25 cellular contexts compared by ENCODE assay signal in the genomic region with DNA sequence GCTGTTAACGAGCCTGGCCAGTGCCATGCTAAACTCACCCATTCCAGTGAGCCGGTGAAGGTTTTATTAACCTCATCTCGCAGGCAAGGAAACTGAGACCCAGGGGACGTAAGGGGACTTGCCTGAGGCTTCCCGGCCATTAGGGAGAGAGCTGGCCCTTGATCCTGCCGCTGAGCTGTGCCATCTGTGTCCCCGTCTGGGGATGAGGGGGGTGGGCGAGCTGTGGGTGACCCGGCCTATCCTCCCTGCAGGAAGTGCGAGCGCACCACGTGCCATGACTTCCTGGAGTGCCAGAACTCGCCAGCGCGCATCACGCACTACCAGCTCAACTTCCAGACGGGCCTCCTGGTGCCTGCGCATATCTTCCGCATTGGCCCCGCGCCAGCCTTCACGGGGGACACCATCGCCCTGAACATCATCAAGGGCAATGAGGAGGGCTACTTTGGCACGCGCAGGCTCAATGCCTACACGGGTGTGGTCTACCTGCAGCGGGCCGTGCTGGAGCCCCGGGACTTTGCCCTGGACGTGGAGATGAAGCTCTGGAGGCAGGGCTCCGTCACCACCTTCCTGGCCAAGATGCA.
DNase-seq lines count a peak whose midpoint lies in the region; ATAC-seq, FAIRE-seq and TF ChIP-seq lines count a peak whose summit lies in the region.
"Had no signal": no experiment of that assay in that cellular context is flagged by ENCODE, and none has a peak within 500 bp of the region (broad histone marks: within the 10 kb centered on the region; RNA-seq: fewer than 3 reads in every experiment).

No MANE protein-coding gene starts in this region.

- peak; percentile 25 for DNase-seq in NCI-H2029 (lab: John Stamatoyannopoulos, UW)
- no peak for DNase-seq in NCI-H2029 treated with DMSO at 0.1 percent for 48 hours (lab: John Stamatoyannopoulos, UW)
- DNase-seq in right cardiac atrium = peak in 2 of 3 donors; percentile 69 to 75
- DNase-seq in right atrium auricular region (ENCODE audit: low spot score) = no peak
- DNase-seq in K562 (ENCODE audit: extremely low read depth in 1 of 4, low spot score in 3 of 4) = no peak
- DNase-seq in activated CD4-positive, alpha-beta T cell treated with anti-CD3 and anti-CD28 coated beads for 4 hours = no peak
- DNase-seq: CD4-positive, CD25-positive, alpha-beta regulatory T cell; GDM1; KBM-7; MM.1S; NCI-H1048; NCI-H1417 treated with DMSO at 0.1 percent for 48 hours; NCI-H187; NCI-H226; NCI-H526 treated with DMSO at 0.1 percent for 48 hours; Right ventricle myocardium superior; SW 1271; T-helper 17 cell had no signal

- H3K9me1 ChIP-seq in K562 (ENCODE audit: control insufficient read depth, insufficient read depth, low read length) = no peaks in the 10 kb centered on the region

- intact Hi-C loops in right cardiac atrium (cut with DNase I) = no loop called here
- intact Hi-C loops in K562 (cut with micrococcal nuclease) = no loop called here

- POLR2A ChIA-PET in K562 (lab: Yijun Ruan, JAX) = interaction anchor here (0.6 to 0.8 kb wide), 3 partner anchors 10 to 178 kb away, joined by 3 read pairs; no protein-coding TSS in a partner anchor

- FAIRE-seq in K562 (lab: Jason Lieb, UNC) = no peak
- FAIRE-seq: A204.1, GM18507, H1, HepG2 had no signal

- no peak overlapping the region for H3K9ac ChIP-seq in K562 (ENCODE audit: insufficient read depth in 1 of 2, low read depth in 2 of 2, low read length in 2 of 2)

- H3K36me3 ChIP-seq in right atrium auricular region (peaks cover 4% of the 10 kb centered on the region), K562 (ENCODE audit: control insufficient read depth, insufficient read depth, low read length) (no peaks in the 10 kb centered on the region)

- H3K27ac ChIP-seq in right cardiac atrium (ENCODE audit: low read length) (no peak overlapping the region), right atrium auricular region (no peak overlapping the region), K562 (ENCODE audit: extremely low read depth, low read depth, low read length) (no peak overlapping the region)
- H3K27ac ChIP-seq: HL-60 had no signal

- H2AFZ ChIP-seq in K562 (ENCODE audit: low read depth, low read length) = no peak overlapping the region

- TF ChIP-seq CTCF in right atrium auricular region (IDR thresholded peaks at IDR 0.05) (no peak), K562 (IDR thresholded peaks at IDR 0.05 in 2 of 3, conservative IDR thresholded peaks at IDR 0.05 in 1 of 3; ENCODE audit: insufficient read depth in 2 of 3, low read depth in 1 of 3, low read length in 3 of 3) (no peak)

- H3K4me2 ChIP-seq in K562 (ENCODE audit: insufficient read depth, low read length) = no peak overlapping the region

- CTCF ChIA-PET in K562 (lab: Yijun Ruan, JAX; ENCODE audit: low intra/inter-chr PET ratio) = interaction anchor here (0.6 kb wide), 1 partner anchor 141 kb away, joined by 4 read pairs; no protein-coding TSS in a partner anchor

- peaks cover 24% of the 10 kb centered on the region for H4K20me1 ChIP-seq in K562 (replicated peaks; ENCODE audit: control insufficient read depth, insufficient read depth, low read length)

- ATAC-seq in right cardiac atrium (no peak), K562 (no peak), GM21529 (IDR thresholded peaks at IDR 0.05; ENCODE audit: unreplicated experiment) (no peak)
- ATAC-seq: HCT116, HepG2, T-helper 17 cell had no signal

- TF ChIP-seq EP300 in K562 (IDR thresholded peaks at IDR 0.05; ENCODE audit: low read length) = no peak

- in situ Hi-C loops in K562 (cut with MboI) = no loop called here

- no peaks in the 10 kb centered on the region for H3K27me3 ChIP-seq in right cardiac atrium (ENCODE audit: control insufficient read depth, insufficient read depth)
- no peaks in the 10 kb centered on the region for H3K27me3 ChIP-seq in right atrium auricular region
- peaks cover 66 to 98% of the 10 kb centered on the region in 2 experiments for H3K27me3 ChIP-seq in K562 (ENCODE audit: control insufficient read depth in 2 of 2, insufficient read depth in 2 of 2, low read length in 2 of 2)

- H3K4me1 ChIP-seq in right cardiac atrium (ENCODE audit: control insufficient read depth, insufficient read depth, low read length) (no peaks in the 10 kb centered on the region), right atrium auricular region (no peaks in the 10 kb centered on the region), K562 (replicated peaks in 1 of 2; ENCODE audit: control insufficient read depth in 2 of 2, insufficient read depth in 2 of 2, low read length in 2 of 2) (peaks cover 0 to 19% of the 10 kb centered on the region in 2 experiments; a peak in 1 of 5 replicates)

- no peaks in the 10 kb centered on the region for H3K79me2 ChIP-seq in K562 (ENCODE audit: control insufficient read depth, insufficient read depth, low read length)

- H3K4me3 ChIP-seq in right cardiac atrium (ENCODE audit: low read length) (no peak overlapping the region), right atrium auricular region (no peak overlapping the region), K562 (no peak overlapping the region)

- 75% methylated on average over 31 of the region's 31 CpGs for WGBS in right cardiac atrium
- 19% methylated on average over 31 of the region's 31 CpGs for WGBS in K562 (ENCODE audit: insufficient coverage, low coverage, missing lambda C conversion rate)

- TF ChIP-seq POLR2A in K562 (conservative IDR thresholded peaks at IDR 0.05) = no peak

- no peaks in the 10 kb centered on the region for H3K9me3 ChIP-seq in right cardiac atrium (ENCODE audit: control insufficient read depth, low read length)
- H3K9me3 ChIP-seq in right atrium auricular region = no peaks in the 10 kb centered on the region
- no peaks in the 10 kb centered on the region for H3K9me3 ChIP-seq in K562 (replicated peaks; ENCODE audit: control insufficient read depth, insufficient read depth, low read depth, low read length)

- no peak for TF ChIP-seq RAD21 in K562 (CRISPR knock-in tag; conservative IDR thresholded peaks at IDR 0.05 in 1 of 2, IDR thresholded peaks at IDR 0.05 in 1 of 2)

- BruUV-seq in K562 (replicated peaks; lab: Mats Ljungman, UMichigan) = no TSS peak

TF ChIP-seq in K562, 482 proteins besides CTCF, POLR2A, EP300 and RAD21:
- TF ChIP-seq CBFB (CRISPR knock-in tag; IDR thresholded peaks at IDR 0.05) (0 out of 2 replicates have a peak, but pooled peaks have one; percentile 23), NRF1 (conservative IDR thresholded peaks at IDR 0.05 in 1 of 2, IDR thresholded peaks at IDR 0.05 in 1 of 2) (0 out of 4 replicates have a peak, but pooled peaks of 1 of the 2 experiments have one; percentile 16), NR3C1 (CRISPR knock-in tag; IDR thresholded peaks at IDR 0.05) (no peak), NFIC (IDR thresholded peaks at IDR 0.05) (peak; percentile 56; the same call in 1 of the 2 replicates)
TF ChIP-seq in K562: peak in this region for 3.

Comparison
In these comparisons a context has a peak if more than half of its experiments do, and no peak if none do; other contexts are left out.
1. DNase-seq: peak in NCI-H2029 (single experiment) and right cardiac atrium (2 of 3); none in NCI-H2029 treated with DMSO at 0.1 percent for 48 hours (single experiment), right atrium auricular region (single experiment), K562 (0 of 4) and activated CD4-positive, alpha-beta T cell treated with anti-CD3 and anti-CD28 coated beads for 4 hours (0 of 2).